ENCODE assay signal across 31 cellular contexts in genomic region chr17:81334419-81334896, GRCh38. TPM values are rescaled to one million over a fixed set of nuclear protein-coding genes. Genes with fewer than 3 reads are reported as not detected.
DNase-seq lines count a peak whose midpoint lies in the region; ATAC-seq and TF ChIP-seq lines count a peak whose summit lies in the region.
"Had no signal": no experiment of that assay in that cellular context is flagged by ENCODE, and none has a peak within 500 bp of the region (broad histone marks: within the 10 kb centered on the region; RNA-seq: fewer than 3 reads in every experiment).

No MANE protein-coding gene starts in this region.

- POLR2A ChIA-PET in HEK293 (lab: Yijun Ruan, JAX), result interaction anchor here (0.8 to 1.5 kb wide), 3 partner anchors 61 to 174 kb away, joined by 3 read pairs; partner anchors contain the start of gene BAHCC1

- intact Hi-C loops in psoas muscle (cut with DNase I), result no loop called here

- H3K27me3 Mint-ChIP-seq in endodermal cell (ENCODE audit: insufficient read depth), result peaks cover 9% of the 10 kb centered on the region

- no peak overlapping the region for H3K4me3 ChIP-seq in BLaER1
- no peak overlapping the region for H3K4me3 ChIP-seq in HEK293 (ENCODE audit: low read depth, low read length)
- H3K4me3 ChIP-seq in endodermal cell (ENCODE audit: low read length), result no peak overlapping the region
- no peak overlapping the region for H3K4me3 ChIP-seq in psoas muscle
- H3K4me3 ChIP-seq: dorsolateral prefrontal cortex, gastroesophageal sphincter, right lobe of liver, thyroid gland had no signal

- H3K4me1 Mint-ChIP-seq in endodermal cell, result peaks cover 32% of the 10 kb centered on the region
- H3K4me1 Mint-ChIP-seq: activated naive CD4-positive, alpha-beta T cell treated with anti-CD3 and anti-CD28 coated beads, Interleukin-2, amount 50 U/mL, for 24 hours had no signal

- H3K4me1 ChIP-seq in BLaER1 (peaks cover 95% of the 10 kb centered on the region), HEK293 (ENCODE audit: control insufficient read depth, insufficient read depth, low read length) (peaks cover 11% of the 10 kb centered on the region), endodermal cell (ENCODE audit: control insufficient read depth, insufficient read depth, low read length) (peaks cover 28% of the 10 kb centered on the region), psoas muscle (peaks cover 44% of the 10 kb centered on the region)

- H3K27ac Mint-ChIP-seq in endodermal cell, result no peak overlapping the region
- H3K27ac Mint-ChIP-seq: activated CD8-positive, alpha-beta T cell treated with anti-CD3 and anti-CD28 coated beads, Interleukin-2, amount 10 ng/mL, durations not matched to agents 7 days and 5 days; activated naive CD4-positive, alpha-beta T cell treated with anti-CD3 and anti-CD28 coated beads, Interleukin-2, amount 50 U/mL, for 24 hours; memory B cell; nephron; T-helper 2 cell treated with Interferon-gamma antibody and Interleukin-4, amounts not matched to agents 5 μg/mL and 100 μg/mL, for 36 hours had no signal

- ATAC-seq in psoas muscle (peak in 2 of 4 donors; percentile 50 to 63), HG02981 (IDR thresholded peaks at IDR 0.05; ENCODE audit: unreplicated experiment) (no peak)
- ATAC-seq: activated CD8-positive, alpha-beta T cell treated with anti-CD3 and anti-CD28 coated beads, Interleukin-2, amount 10 ng/mL, durations not matched to agents 7 days and 5 days; gastroesophageal sphincter; PC-3; right lobe of liver had no signal

- H3K9me3 Mint-ChIP-seq in endodermal cell, result no peaks in the 10 kb centered on the region
- H3K9me3 Mint-ChIP-seq: activated naive CD4-positive, alpha-beta T cell treated with anti-CD3 and anti-CD28 coated beads, Interleukin-2, amount 50 U/mL, for 24 hours; memory B cell; nephron; T-helper 2 cell treated with Interferon-gamma antibody and Interleukin-4, amounts not matched to agents 5 μg/mL and 100 μg/mL, for 36 hours had no signal

- H3K27ac ChIP-seq in BLaER1, result no peak overlapping the region
- H3K27ac ChIP-seq in HEK293 (ENCODE audit: extremely low read depth, low read depth, low read length), result no peak overlapping the region
- no peak overlapping the region for H3K27ac ChIP-seq in endodermal cell (ENCODE audit: low read depth, low read length)
- peak overlapping the region; percentile 36 for H3K27ac ChIP-seq in psoas muscle
- H3K27ac ChIP-seq: brain microvascular endothelial cell, dorsolateral prefrontal cortex, gastroesophageal sphincter, right lobe of liver, thyroid gland had no signal

- CTCF ChIA-PET in HEK293 (lab: Yijun Ruan, JAX), result interaction anchor here (0.9 to 1.6 kb wide), 5 partner anchors 10 to 150 kb away, joined by 4 to 5 read pairs (median 5); no protein-coding TSS in a partner anchor

- WGBS in endodermal cell (ENCODE audit: insufficient coverage in 1 of 2, insufficient read length in 1 of 2), 2 experiments, result 79 to 90% methylated on average over 7 to 11 of the region's 11 CpGs
- 27 to 57% (median 36%) methylated on average over 11 of the region's 11 CpGs for WGBS in psoas muscle, 3 donors

- H3K9me3 ChIP-seq in BLaER1, result no peaks in the 10 kb centered on the region
- H3K9me3 ChIP-seq in HEK293 (ENCODE audit: control insufficient read depth, insufficient read depth, low read depth, low read length), result no peaks in the 10 kb centered on the region
- H3K9me3 ChIP-seq in endodermal cell (ENCODE audit: control insufficient read depth, low read length), result no peaks in the 10 kb centered on the region
- H3K9me3 ChIP-seq in psoas muscle, result no peaks in the 10 kb centered on the region
- H3K9me3 ChIP-seq: gastroesophageal sphincter, pancreas, right lobe of liver, thyroid gland had no signal

- peak overlapping the region; percentile 87 for H3K4me2 ChIP-seq in BLaER1

- H3K4me3 Mint-ChIP-seq in endodermal cell, result no peak overlapping the region
- H3K4me3 Mint-ChIP-seq: activated CD8-positive, alpha-beta T cell treated with anti-CD3 and anti-CD28 coated beads, Interleukin-2, amount 10 ng/mL, durations not matched to agents 7 days and 5 days; activated naive CD4-positive, alpha-beta T cell treated with anti-CD3 and anti-CD28 coated beads, Interleukin-2, amount 50 U/mL, for 24 hours; memory B cell; nephron; T-helper 2 cell treated with Interferon-gamma antibody and Interleukin-4, amounts not matched to agents 5 μg/mL and 100 μg/mL, for 36 hours had no signal

- H3K9ac ChIP-seq in BLaER1 (no peak overlapping the region), endodermal cell (ENCODE audit: extremely low read depth, low read length, poor library complexity, severe bottlenecking) (no peak overlapping the region)

- H4K20me1 ChIP-seq in BLaER1, result peaks cover 62% of the 10 kb centered on the region

- no peaks in the 10 kb centered on the region for H3K27me3 ChIP-seq in BLaER1
- no peaks in the 10 kb centered on the region for H3K27me3 ChIP-seq in endodermal cell (ENCODE audit: control insufficient read depth, insufficient read depth, low read length, poor library complexity, severe bottlenecking)
- no peaks in the 10 kb centered on the region for H3K27me3 ChIP-seq in psoas muscle (ENCODE audit: insufficient read depth in 3 of 3, low read length in 2 of 3)
- H3K27me3 ChIP-seq: gastroesophageal sphincter, pancreas, right lobe of liver, thyroid gland had no signal

- no peak for TF ChIP-seq CTCF in HEK293 (tag by site-specific recombination; IDR thresholded peaks at IDR 0.05)
- no peak for TF ChIP-seq CTCF in endodermal cell (conservative IDR thresholded peaks at IDR 0.05)
- no peak for TF ChIP-seq CTCF in psoas muscle (IDR thresholded peaks at IDR 0.05)

- H3K36me3 ChIP-seq in BLaER1, result 0 out of 2 replicates have a peak, but pooled peaks cover 2% of the 10 kb centered on the region
- H3K36me3 ChIP-seq in HEK293 (ENCODE audit: control insufficient read depth in 2 of 2, insufficient read depth in 1 of 2, low read length in 2 of 2), result no peaks in the 10 kb centered on the region
- H3K36me3 ChIP-seq in endodermal cell (ENCODE audit: control insufficient read depth, insufficient read depth, low read length), result no peaks in the 10 kb centered on the region
- no peaks in the 10 kb centered on the region for H3K36me3 ChIP-seq in psoas muscle (ENCODE audit: insufficient read depth in 1 of 2, low read depth in 1 of 2)
- H3K36me3 ChIP-seq: brain microvascular endothelial cell, gastroesophageal sphincter, pancreas, right lobe of liver, thyroid gland had no signal

- DNase-seq in endodermal cell, result peak; percentile 73
- peak in 1 of 2 donors; percentile 75 for DNase-seq in psoas muscle
- DNase-seq in GM19240 (ENCODE audit: insufficient read length, low spot score), result no peak
- DNase-seq in NOMO-1 treated with DMSO at 0.1 percent for 48 hours (lab: John Stamatoyannopoulos, UW; ENCODE audit: unreplicated experiment), result no peak
- DNase-seq: activated CD8-positive, alpha-beta T cell treated with anti-CD3 and anti-CD28 coated beads, Interleukin-2, amount 10 ng/mL, durations not matched to agents 7 days and 5 days; amniotic stem cell; brain microvascular endothelial cell; C1 segment of cervical spinal cord; COR-L47; dorsolateral prefrontal cortex; HCEC 1CT; hippocampal formation; KBM-7; NCI-H1092; NCI-H1694 treated with DMSO at 0.1 percent for 48 hours; NCI-H510A treated with DMSO at 0.1 percent for 48 hours; NK-92 treated with Interleukin-12 subunit alpha and Interleukin-12 subunit beta, amount 100 ng/mL, for 24 hours; PC-3; SIG-M5; stimulated activated CD4-positive, alpha-beta T cell treated with anti-CD3 and anti-CD28 coated beads, Interleukin-4, amount 100 ng/mL, for 24 hours; thyroid gland had no signal

- no peaks in the 10 kb centered on the region for H3K36me3 Mint-ChIP-seq in endodermal cell (ENCODE audit: low read depth)
- H3K36me3 Mint-ChIP-seq: activated naive CD4-positive, alpha-beta T cell treated with anti-CD3 and anti-CD28 coated beads, Interleukin-2, amount 50 U/mL, for 24 hours; memory B cell had no signal

TF ChIP-seq in HEK293, 187 proteins besides CTCF, POLR2A, EP300 and RAD21:
- TF ChIP-seq ZNF830 (tag by site-specific recombination; IDR thresholded peaks at IDR 0.05; ENCODE audit: low read depth), result no peak
- 0 out of 2 replicates have a peak, but pooled peaks have one; percentile 17 for TF ChIP-seq ZNF341 (tag by site-specific recombination; IDR thresholded peaks at IDR 0.05; ENCODE audit: low read depth)

RNA-seq across cellular contexts. Expression of gene SLC38A10, which starts 39.4 kb away (rescaled TPM):
- total RNA-seq in endodermal cell, result 10 to 100 TPM; 60.2 to 90.3 TPM
- polyA plus RNA-seq in endodermal cell (2013, experiment 1 of 2), result 30.6 TPM
- 33.5 TPM for polyA plus RNA-seq in endodermal cell (2013, experiment 2 of 2)
- 10 to 100 TPM; 16.7 to 23.9 (median 18.6) TPM for total RNA-seq in psoas muscle
- polyA plus RNA-seq in psoas muscle, result 10 to 100 TPM; 16.9 to 40.6 (median 33.0) TPM
